In genomic region chr1:161094481-161094880, GRCh38 we compare ENCODE assay signal across 28 cellular contexts. TPM values are rescaled to one million over a fixed set of nuclear protein-coding genes. Genes with fewer than 3 reads are reported as not detected.
DNase-seq lines count a peak whose midpoint lies in the region; ATAC-seq, FAIRE-seq and TF ChIP-seq lines count a peak whose summit lies in the region.
"Had no signal": no experiment of that assay in that cellular context is flagged by ENCODE, and none has a peak within 500 bp of the region (broad histone marks: within the 10 kb centered on the region; RNA-seq: fewer than 3 reads in every experiment).

No MANE protein-coding gene starts in this region.

- no peaks in the 10 kb centered on the region for H4K20me1 ChIP-seq in K562 (replicated peaks; ENCODE audit: control insufficient read depth, insufficient read depth, low read length)

- no peak overlapping the region for H2AFZ ChIP-seq in K562 (ENCODE audit: low read depth, low read length)
- H2AFZ ChIP-seq: GM23248 had no signal

- H3K4me3 ChIP-seq in K562, result no peak overlapping the region
- H3K4me3 ChIP-seq: A549; BLaER1 treated with 17β-estradiol and CSF1 and Interleukin-3, amounts not matched to agents 10 nM and 100 nM; GM12878; GM23248 had no signal

- CTCF ChIA-PET in K562 (lab: Yijun Ruan, JAX; ENCODE audit: low intra/inter-chr PET ratio), result no interaction called here

- peaks cover 7% of the 10 kb centered on the region; the same call in 2 of the 3 replicates for H3K36me3 ChIP-seq in K562 (ENCODE audit: control insufficient read depth, insufficient read depth, low read length)
- H3K36me3 ChIP-seq: BE2C had no signal

- TF ChIP-seq EP300 in K562 (IDR thresholded peaks at IDR 0.05; ENCODE audit: low read length), result no peak

- H3K27me3 Mint-ChIP-seq in activated naive CD8-positive, alpha-beta T cell treated with anti-CD3 and anti-CD28 coated beads, Interleukin-2, amount 10 ng/mL, durations not matched to agents 7 days and 5 days, result no peaks in the 10 kb centered on the region
- no peaks in the 10 kb centered on the region for H3K27me3 Mint-ChIP-seq in activated naive CD8-positive, alpha-beta T cell treated with anti-CD3 and anti-CD28 coated beads for 36 hours
- H3K27me3 Mint-ChIP-seq in stimulated activated memory B cell treated with anti-CD40 and anti-IgM and Interleukin-4, amounts not matched to agents 10 μg/mL and 1 μg/mL and 100 μg/mL, for 72 hours, result no peaks in the 10 kb centered on the region

- H3K36me3 Mint-ChIP-seq in activated naive CD8-positive, alpha-beta T cell treated with anti-CD3 and anti-CD28 coated beads, Interleukin-2, amount 10 ng/mL, durations not matched to agents 7 days and 5 days, result no peaks in the 10 kb centered on the region
- peaks cover 4% of the 10 kb centered on the region for H3K36me3 Mint-ChIP-seq in activated naive CD8-positive, alpha-beta T cell treated with anti-CD3 and anti-CD28 coated beads for 36 hours
- no peaks in the 10 kb centered on the region for H3K36me3 Mint-ChIP-seq in stimulated activated memory B cell treated with anti-CD40 and anti-IgM and Interleukin-4, amounts not matched to agents 10 μg/mL and 1 μg/mL and 100 μg/mL, for 72 hours

- POLR2A ChIA-PET in activated naive CD8-positive, alpha-beta T cell treated with anti-CD3 and anti-CD28 coated beads, Interleukin-2, amount 10 ng/mL, durations not matched to agents 7 days and 5 days (lab: Charles Lee), result interaction anchor here (0.7 to 7.0 kb wide), 2 partner anchors 20 to 25 kb away, joined by 3 to 118 read pairs; partner anchors contain the start of gene ARHGAP30
- POLR2A ChIA-PET in K562 (lab: Yijun Ruan, JAX), result interaction anchor here (0.9 kb wide), 1 partner anchor 9 kb away, joined by 3 read pairs; no protein-coding TSS in a partner anchor

- peaks cover 0 to 9% of the 10 kb centered on the region in 2 experiments; a peak in 1 of 5 replicates for H3K4me1 ChIP-seq in K562 (replicated peaks in 1 of 2; ENCODE audit: control insufficient read depth in 2 of 2, insufficient read depth in 2 of 2, low read length in 2 of 2)
- H3K4me1 ChIP-seq: BE2C had no signal

- 81% methylated on average over 12 of the region's 14 CpGs for WGBS in K562 (ENCODE audit: insufficient coverage, low coverage, missing lambda C conversion rate)

- intact Hi-C loops in K562 (cut with micrococcal nuclease), result no loop called here
- intact Hi-C loops in left ventricle myocardium superior (cut with micrococcal nuclease), result loop anchor here (10.0 kb wide), 1 partner anchor 100 kb away; no protein-coding TSS in a partner anchor

- in situ Hi-C loops in K562 (cut with MboI), result loop anchor here (10.0 to 25.0 kb wide), 2 partner anchors 100 to 257 kb away; no protein-coding TSS in a partner anchor

- H3K27ac ChIP-seq in K562 (ENCODE audit: extremely low read depth, low read depth, low read length), result no peak overlapping the region
- H3K27ac ChIP-seq: BLaER1 treated with 17β-estradiol and CSF1 and Interleukin-3, amounts not matched to agents 10 nM and 100 nM; GM23248 had no signal

- no peaks in the 10 kb centered on the region for H3K27me3 ChIP-seq in K562 (ENCODE audit: control insufficient read depth in 2 of 2, insufficient read depth in 2 of 2, low read length in 2 of 2)
- H3K27me3 ChIP-seq: BE2C; BLaER1 treated with 17β-estradiol and CSF1 and Interleukin-3, amounts not matched to agents 10 nM and 100 nM had no signal

- no peak for TF ChIP-seq CTCF in K562 (IDR thresholded peaks at IDR 0.05 in 2 of 3, conservative IDR thresholded peaks at IDR 0.05 in 1 of 3; ENCODE audit: insufficient read depth in 2 of 3, low read depth in 1 of 3, low read length in 3 of 3)

- no peak for TF ChIP-seq RAD21 in K562 (CRISPR knock-in tag; conservative IDR thresholded peaks at IDR 0.05 in 1 of 2, IDR thresholded peaks at IDR 0.05 in 1 of 2)

- no peaks in the 10 kb centered on the region for H3K9me3 Mint-ChIP-seq in activated naive CD8-positive, alpha-beta T cell treated with anti-CD3 and anti-CD28 coated beads, Interleukin-2, amount 10 ng/mL, durations not matched to agents 7 days and 5 days
- no peaks in the 10 kb centered on the region for H3K9me3 Mint-ChIP-seq in activated naive CD8-positive, alpha-beta T cell treated with anti-CD3 and anti-CD28 coated beads for 36 hours
- no peaks in the 10 kb centered on the region for H3K9me3 Mint-ChIP-seq in stimulated activated memory B cell treated with anti-CD40 and anti-IgM and Interleukin-4, amounts not matched to agents 10 μg/mL and 1 μg/mL and 100 μg/mL, for 72 hours
- H3K9me3 Mint-ChIP-seq: CD4-positive, alpha-beta T cell had no signal

- no peak overlapping the region for H3K27ac Mint-ChIP-seq in activated naive CD8-positive, alpha-beta T cell treated with anti-CD3 and anti-CD28 coated beads, Interleukin-2, amount 10 ng/mL, durations not matched to agents 7 days and 5 days
- no peak overlapping the region for H3K27ac Mint-ChIP-seq in activated naive CD8-positive, alpha-beta T cell treated with anti-CD3 and anti-CD28 coated beads for 36 hours
- peak overlapping the region; percentile 85 for H3K27ac Mint-ChIP-seq in stimulated activated memory B cell treated with anti-CD40 and anti-IgM and Interleukin-4, amounts not matched to agents 10 μg/mL and 1 μg/mL and 100 μg/mL, for 72 hours
- H3K27ac Mint-ChIP-seq: CD4-positive, alpha-beta T cell had no signal

- FAIRE-seq in K562 (lab: Jason Lieb, UNC), result no peak
- FAIRE-seq: A549, D721Med, GM12878, GM19239, H1 had no signal

- H3K4me2 ChIP-seq in K562 (ENCODE audit: insufficient read depth, low read length), result no peak overlapping the region
- H3K4me2 ChIP-seq: A549; BLaER1 treated with 17β-estradiol and CSF1 and Interleukin-3, amounts not matched to agents 10 nM and 100 nM had no signal

- H3K9me1 ChIP-seq in K562 (ENCODE audit: control insufficient read depth, insufficient read depth, low read length), result no peaks in the 10 kb centered on the region

- peaks cover 45% of the 10 kb centered on the region for H3K4me1 Mint-ChIP-seq in activated naive CD8-positive, alpha-beta T cell treated with anti-CD3 and anti-CD28 coated beads, Interleukin-2, amount 10 ng/mL, durations not matched to agents 7 days and 5 days
- peaks cover 66% of the 10 kb centered on the region for H3K4me1 Mint-ChIP-seq in activated naive CD8-positive, alpha-beta T cell treated with anti-CD3 and anti-CD28 coated beads for 36 hours
- peaks cover 53% of the 10 kb centered on the region for H3K4me1 Mint-ChIP-seq in stimulated activated memory B cell treated with anti-CD40 and anti-IgM and Interleukin-4, amounts not matched to agents 10 μg/mL and 1 μg/mL and 100 μg/mL, for 72 hours

- no peak overlapping the region for H3K9ac ChIP-seq in K562 (ENCODE audit: insufficient read depth in 1 of 2, low read depth in 2 of 2, low read length in 2 of 2)
- H3K9ac ChIP-seq: BLaER1 treated with 17β-estradiol and CSF1 and Interleukin-3, amounts not matched to agents 10 nM and 100 nM; GM23248 had no signal

- no TSS peak for BruUV-seq in K562 (replicated peaks; lab: Mats Ljungman, UMichigan)

- peak; percentile 19 for DNase-seq in activated naive CD8-positive, alpha-beta T cell treated with anti-CD3 and anti-CD28 coated beads, Interleukin-2, amount 10 ng/mL, durations not matched to agents 7 days and 5 days
- DNase-seq in activated naive CD8-positive, alpha-beta T cell treated with anti-CD3 and anti-CD28 coated beads for 36 hours, result no peak
- DNase-seq in K562 (ENCODE audit: extremely low read depth in 1 of 4, low spot score in 3 of 4) (no peak), mesenteric fat pad (ENCODE audit: low spot score) (peak; percentile 39), left ventricle myocardium superior (no peak), SKM-1 treated with dmso at 0.1 percent for 144 hours (lab: John Stamatoyannopoulos, UW; ENCODE audit: unreplicated experiment) (no peak), SIG-M5 (lab: John Stamatoyannopoulos, UW) (no peak)
- DNase-seq: 8988T; ACHN; AML-193; BE2C; CD8-positive, alpha-beta memory T cell; DMS 273 treated with DMSO at 0.1 percent for 48 hours; DMS79; EL; GDM1; GM23248; H7; HCEC 1CT had no signal

- no peak for TF ChIP-seq POLR2A in K562 (conservative IDR thresholded peaks at IDR 0.05)

- no peak overlapping the region for H3K4me3 Mint-ChIP-seq in activated naive CD8-positive, alpha-beta T cell treated with anti-CD3 and anti-CD28 coated beads, Interleukin-2, amount 10 ng/mL, durations not matched to agents 7 days and 5 days
- H3K4me3 Mint-ChIP-seq in activated naive CD8-positive, alpha-beta T cell treated with anti-CD3 and anti-CD28 coated beads for 36 hours, result no peak overlapping the region
- H3K4me3 Mint-ChIP-seq in stimulated activated memory B cell treated with anti-CD40 and anti-IgM and Interleukin-4, amounts not matched to agents 10 μg/mL and 1 μg/mL and 100 μg/mL, for 72 hours, result no peak overlapping the region

- no peak for ATAC-seq in activated naive CD8-positive, alpha-beta T cell treated with anti-CD3 and anti-CD28 coated beads, Interleukin-2, amount 10 ng/mL, durations not matched to agents 7 days and 5 days (ENCODE audit: low read depth)
- ATAC-seq in K562 (no peak), left ventricle myocardium superior (no peak)
- no peak for ATAC-seq in stimulated activated memory B cell treated with anti-CD40 and anti-IgM and Interleukin-4, amounts not matched to agents 10 μg/mL and 1 μg/mL and 100 μg/mL, for 72 hours
- ATAC-seq: A549, GM12878 had no signal

- no peaks in the 10 kb centered on the region for H3K79me2 ChIP-seq in K562 (ENCODE audit: control insufficient read depth, insufficient read depth, low read length)

- H3K9me3 ChIP-seq in K562 (replicated peaks; ENCODE audit: control insufficient read depth, insufficient read depth, low read depth, low read length), result peaks cover 4% of the 10 kb centered on the region; the same call in 1 of the 2 replicates
- H3K9me3 ChIP-seq: A549; BE2C; BLaER1 treated with 17β-estradiol and CSF1 and Interleukin-3, amounts not matched to agents 10 nM and 100 nM had no signal

RNA-seq across cellular contexts. Expression of gene KLHDC9, which starts 3.7 kb away (rescaled TPM):
- total RNA-seq in activated naive CD8-positive, alpha-beta T cell treated with anti-CD3 and anti-CD28 coated beads, Interleukin-2, amount 10 ng/mL, durations not matched to agents 7 days and 5 days, result 1 to 10 TPM; 1.2 TPM
- under 1 TPM; 0.33 to 0.46 TPM for total RNA-seq in activated naive CD8-positive, alpha-beta T cell treated with anti-CD3 and anti-CD28 coated beads for 36 hours
- total RNA-seq in K562 (2011; cell fraction: chromatin; rRNA removed; ENCODE audit: low replicate concordance), result not detected in 2 replicates
- total RNA-seq in K562 (2011; cell fraction: nucleolus; rRNA removed), result not detected in 2 replicates
- not detected in 2 replicates for total RNA-seq in K562 (2011; cell fraction: nucleoplasm; rRNA removed)
- not detected in 2 replicates for total RNA-seq in K562 (2014; rRNA removed)
- total RNA-seq in K562 (2014; rRNA removed; fragmentation: Illumina TruSeq; extraction: Trizol), result not detected in 2 replicates
- not detected in 2 replicates for total RNA-seq in K562 (2015; rRNA removed; fragmentation: Illumina TruSeq; extraction: Trizol)
- total RNA-seq in K562 (2021), result not detected in 2 replicates
- polyA plus RNA-seq in K562 (2011; rRNA removed), result not detected in 2 replicates
- polyA plus RNA-seq in K562 (2011; cell fraction: cytosol; rRNA removed), result not detected in 2 replicates
- polyA plus RNA-seq in K562 (2011; cell fraction: nucleus; rRNA removed), result not detected in 2 replicates
- not detected in 2 replicates for polyA plus RNA-seq in K562 (2012)
- not detected in 2 replicates for polyA plus RNA-seq in K562 (2014; fragmentation: Illumina TruSeq; extraction: Trizol)
- polyA plus RNA-seq in K562 (2014; fragmentation: Nextera tagmentation; extraction: Ambion mirVana), result not detected
- polyA plus RNA-seq in K562 (2014; rRNA removed), result not detected in 2 replicates
- polyA minus RNA-seq in K562 (2011; rRNA and poly(A)+ RNA removed), result not detected in 2 replicates
- polyA minus RNA-seq in K562 (2011; cell fraction: cytosol; rRNA and poly(A)+ RNA removed), result not detected in 2 replicates
- polyA minus RNA-seq in K562 (2011; cell fraction: nucleus; rRNA and poly(A)+ RNA removed), result not detected in 2 replicates
- total RNA-seq in mesenteric fat pad, result not detected
- total RNA-seq in left ventricle myocardium superior, result 5.2 TPM
- polyA plus RNA-seq: CD14-positive monocyte; CD8-positive, alpha-beta memory T cell had no signal

RNA-seq across cellular contexts. Expression of gene NECTIN4, which starts 5.1 kb away (rescaled TPM):
- total RNA-seq in activated naive CD8-positive, alpha-beta T cell treated with anti-CD3 and anti-CD28 coated beads, Interleukin-2, amount 10 ng/mL, durations not matched to agents 7 days and 5 days, result not detected
- total RNA-seq in activated naive CD8-positive, alpha-beta T cell treated with anti-CD3 and anti-CD28 coated beads for 36 hours, result under 1 TPM; 0.12 to 0.16 TPM
- total RNA-seq in K562 (2011; cell fraction: chromatin; rRNA removed; ENCODE audit: low replicate concordance), result 0.16 and 0.25 TPM in 2 replicates
- total RNA-seq in K562 (2011; cell fraction: nucleolus; rRNA removed), result not detected in 2 replicates
- total RNA-seq in K562 (2011; cell fraction: nucleoplasm; rRNA removed), result not detected in 2 replicates
- total RNA-seq in K562 (2014; rRNA removed), result not detected in 2 replicates
- not detected in 2 replicates for total RNA-seq in K562 (2014; rRNA removed; fragmentation: Illumina TruSeq; extraction: Trizol)
- not detected in 2 replicates for total RNA-seq in K562 (2015; rRNA removed; fragmentation: Illumina TruSeq; extraction: Trizol)
- 0.09 TPM in 1 of 2 replicates, not detected in the other for total RNA-seq in K562 (2021)
- polyA plus RNA-seq in K562 (2011; rRNA removed), result 0.01 TPM in 1 of 2 replicates, not detected in the other
- 0.01 and 0.13 TPM in 2 replicates for polyA plus RNA-seq in K562 (2011; cell fraction: cytosol; rRNA removed)
- polyA plus RNA-seq in K562 (2011; cell fraction: nucleus; rRNA removed), result 0.10 and 0.18 TPM in 2 replicates
- polyA plus RNA-seq in K562 (2012), result 0.07 and 0.12 TPM in 2 replicates
- not detected in 2 replicates for polyA plus RNA-seq in K562 (2014; fragmentation: Illumina TruSeq; extraction: Trizol)
- not detected for polyA plus RNA-seq in K562 (2014; fragmentation: Nextera tagmentation; extraction: Ambion mirVana)
- 0.09 TPM in 1 of 2 replicates, not detected in the other for polyA plus RNA-seq in K562 (2014; rRNA removed)
- polyA minus RNA-seq in K562 (2011; rRNA and poly(A)+ RNA removed), result not detected in 2 replicates
- not detected in 2 replicates for polyA minus RNA-seq in K562 (2011; cell fraction: cytosol; rRNA and poly(A)+ RNA removed)
- 0.27 TPM in 1 of 2 replicates, not detected in the other for polyA minus RNA-seq in K562 (2011; cell fraction: nucleus; rRNA and poly(A)+ RNA removed)
- total RNA-seq in mesenteric fat pad, result not detected
- total RNA-seq in left ventricle myocardium superior, result not detected
- total RNA-seq: H7 had no signal
- polyA plus RNA-seq: CD8-positive, alpha-beta memory T cell had no signal

RNA-seq across cellular contexts. Expression of gene PFDN2, which starts 23.4 kb away (rescaled TPM):
- total RNA-seq in activated naive CD8-positive, alpha-beta T cell treated with anti-CD3 and anti-CD28 coated beads, Interleukin-2, amount 10 ng/mL, durations not matched to agents 7 days and 5 days, result 10 to 100 TPM; 54.1 to 62.3 TPM
- 100 to 1,000 TPM; 141 to 148 TPM for total RNA-seq in activated naive CD8-positive, alpha-beta T cell treated with anti-CD3 and anti-CD28 coated beads for 36 hours
- 7.8 and 9.5 TPM in 2 replicates for total RNA-seq in K562 (2011; cell fraction: chromatin; rRNA removed; ENCODE audit: low replicate concordance)
- total RNA-seq in K562 (2011; cell fraction: nucleolus; rRNA removed), result 11.7 and 12.6 TPM in 2 replicates
- 12.9 and 15.2 TPM in 2 replicates for total RNA-seq in K562 (2011; cell fraction: nucleoplasm; rRNA removed)
- total RNA-seq in K562 (2014; rRNA removed) (154 and 172 TPM in 2 replicates), K562 (2014; rRNA removed; fragmentation: Illumina TruSeq; extraction: Trizol) (101 and 120 TPM in 2 replicates), K562 (2015; rRNA removed; fragmentation: Illumina TruSeq; extraction: Trizol) (104 TPM in 2 replicates), K562 (2021) (142 and 144 TPM in 2 replicates), mesenteric fat pad (66.9 TPM), left ventricle myocardium superior (64.8 TPM)
- polyA plus RNA-seq in K562 (2011; rRNA removed) (120 and 176 TPM in 2 replicates), K562 (2014; fragmentation: Illumina TruSeq; extraction: Trizol) (181 and 235 TPM in 2 replicates), K562 (2014; fragmentation: Nextera tagmentation; extraction: Ambion mirVana) (10 to 100 TPM; 50.2 to 77.1 TPM), K562 (2014; rRNA removed) (335 and 361 TPM in 2 replicates)
- polyA plus RNA-seq in K562 (2011; cell fraction: cytosol; rRNA removed), result 84.9 and 146 TPM in 2 replicates
- 22.6 and 36.2 TPM in 2 replicates for polyA plus RNA-seq in K562 (2011; cell fraction: nucleus; rRNA removed)
- polyA plus RNA-seq in K562 (2012), result 171 and 265 TPM in 2 replicates
- 107 and 130 TPM in 2 replicates for polyA minus RNA-seq in K562 (2011; rRNA and poly(A)+ RNA removed)
- 25.7 and 27.9 TPM in 2 replicates for polyA minus RNA-seq in K562 (2011; cell fraction: cytosol; rRNA and poly(A)+ RNA removed)
- 4.8 and 15.6 TPM in 2 replicates for polyA minus RNA-seq in K562 (2011; cell fraction: nucleus; rRNA and poly(A)+ RNA removed)

RNA-seq across cellular contexts. Expression of gene NIT1, which starts 23.4 kb away (rescaled TPM):
- total RNA-seq in activated naive CD8-positive, alpha-beta T cell treated with anti-CD3 and anti-CD28 coated beads, Interleukin-2, amount 10 ng/mL, durations not matched to agents 7 days and 5 days, result 10 to 100 TPM; 44.7 to 49.3 TPM
- 10 to 100 TPM; 34.3 to 39.3 TPM for total RNA-seq in activated naive CD8-positive, alpha-beta T cell treated with anti-CD3 and anti-CD28 coated beads for 36 hours
- total RNA-seq in K562 (2011; cell fraction: chromatin; rRNA removed; ENCODE audit: low replicate concordance), result 50.4 and 95.6 TPM in 2 replicates
- 57.4 and 67.9 TPM in 2 replicates for total RNA-seq in K562 (2011; cell fraction: nucleolus; rRNA removed)
- 49.4 and 62.0 TPM in 2 replicates for total RNA-seq in K562 (2011; cell fraction: nucleoplasm; rRNA removed)
- total RNA-seq in K562 (2014; rRNA removed), result 23.1 and 29.3 TPM in 2 replicates
- 30.2 and 30.9 TPM in 2 replicates for total RNA-seq in K562 (2014; rRNA removed; fragmentation: Illumina TruSeq; extraction: Trizol)
- total RNA-seq in K562 (2015; rRNA removed; fragmentation: Illumina TruSeq; extraction: Trizol), result 25.6 and 27.4 TPM in 2 replicates
- total RNA-seq in K562 (2021), result 35.9 and 41.0 TPM in 2 replicates
- polyA plus RNA-seq in K562 (2011; rRNA removed), result 18.4 and 25.1 TPM in 2 replicates
- 26.0 and 39.0 TPM in 2 replicates for polyA plus RNA-seq in K562 (2011; cell fraction: cytosol; rRNA removed)
- 90.2 and 129 TPM in 2 replicates for polyA plus RNA-seq in K562 (2011; cell fraction: nucleus; rRNA removed)
- polyA plus RNA-seq in K562 (2012), result 33.6 and 64.4 TPM in 2 replicates
- polyA plus RNA-seq in K562 (2014; fragmentation: Illumina TruSeq; extraction: Trizol), result 48.9 and 49.2 TPM in 2 replicates
- polyA plus RNA-seq in K562 (2014; fragmentation: Nextera tagmentation; extraction: Ambion mirVana), result 10 to 100 TPM; 69.8 to 76.0 TPM
- polyA plus RNA-seq in K562 (2014; rRNA removed), result 33.7 and 35.5 TPM in 2 replicates
- 15.2 and 18.3 TPM in 2 replicates for polyA minus RNA-seq in K562 (2011; rRNA and poly(A)+ RNA removed)
- polyA minus RNA-seq in K562 (2011; cell fraction: cytosol; rRNA and poly(A)+ RNA removed), result 9.4 and 14.5 TPM in 2 replicates
- 27.5 and 36.8 TPM in 2 replicates for polyA minus RNA-seq in K562 (2011; cell fraction: nucleus; rRNA and poly(A)+ RNA removed)
- 32.7 TPM for total RNA-seq in mesenteric fat pad
- total RNA-seq in left ventricle myocardium superior, result 33.0 TPM

RNA-seq across cellular contexts. Expression of gene ARHGAP30, which starts 24.8 kb away (rescaled TPM):
- 100 to 1,000 TPM; 260 to 273 TPM for total RNA-seq in activated naive CD8-positive, alpha-beta T cell treated with anti-CD3 and anti-CD28 coated beads, Interleukin-2, amount 10 ng/mL, durations not matched to agents 7 days and 5 days
- 100 to 1,000 TPM; 146 to 157 TPM for total RNA-seq in activated naive CD8-positive, alpha-beta T cell treated with anti-CD3 and anti-CD28 coated beads for 36 hours
- total RNA-seq in K562 (2011; cell fraction: chromatin; rRNA removed; ENCODE audit: low replicate concordance), result 0.12 and 0.28 TPM in 2 replicates
- total RNA-seq in K562 (2011; cell fraction: nucleolus; rRNA removed), result 0.13 and 0.17 TPM in 2 replicates
- total RNA-seq in K562 (2011; cell fraction: nucleoplasm; rRNA removed), result 0.15 TPM in 1 of 2 replicates, not detected in the other
- total RNA-seq in K562 (2014; rRNA removed) (0.04 and 0.73 TPM in 2 replicates), K562 (2014; rRNA removed; fragmentation: Illumina TruSeq; extraction: Trizol) (0.06 and 0.07 TPM in 2 replicates), K562 (2015; rRNA removed; fragmentation: Illumina TruSeq; extraction: Trizol) (0.04 and 0.07 TPM in 2 replicates), K562 (2021) (0.35 and 0.42 TPM in 2 replicates), mesenteric fat pad (26.0 TPM), left ventricle myocardium superior (3.7 TPM)
- polyA plus RNA-seq in K562 (2011; rRNA removed) (0.12 and 0.20 TPM in 2 replicates), K562 (2014; fragmentation: Illumina TruSeq; extraction: Trizol) (0.11 and 0.12 TPM in 2 replicates), K562 (2014; fragmentation: Nextera tagmentation; extraction: Ambion mirVana) (under 1 TPM; 0.01 to 0.03 TPM), K562 (2014; rRNA removed) (0.17 and 0.18 TPM in 2 replicates)
- 0.15 and 0.58 TPM in 2 replicates for polyA plus RNA-seq in K562 (2011; cell fraction: cytosol; rRNA removed)
- polyA plus RNA-seq in K562 (2011; cell fraction: nucleus; rRNA removed), result 0.10 and 0.28 TPM in 2 replicates
- polyA plus RNA-seq in K562 (2012), result 0.21 and 0.39 TPM in 2 replicates
- polyA minus RNA-seq in K562 (2011; rRNA and poly(A)+ RNA removed), result 0.09 and 0.14 TPM in 2 replicates
- 0.19 TPM in 1 of 2 replicates, not detected in the other for polyA minus RNA-seq in K562 (2011; cell fraction: cytosol; rRNA and poly(A)+ RNA removed)
- not detected in 2 replicates for polyA minus RNA-seq in K562 (2011; cell fraction: nucleus; rRNA and poly(A)+ RNA removed)
- total RNA-seq: GM23248, H7 had no signal

Comparison
In these comparisons a context has a peak if more than half of its experiments do, and no peak if none do; other contexts are left out.
1. DNase-seq: peak in activated naive CD8-positive, alpha-beta T cell treated with anti-CD3 and anti-CD28 coated beads, Interleukin-2, amount 10 ng/mL, durations not matched to agents 7 days and 5 days (single experiment) and mesenteric fat pad (single experiment); none in activated naive CD8-positive, alpha-beta T cell treated with anti-CD3 and anti-CD28 coated beads for 36 hours (single experiment), K562 (0 of 4), left ventricle myocardium superior (single experiment), SKM-1 treated with dmso at 0.1 percent for 144 hours (single experiment) and SIG-M5 (single experiment).